19 cellular contexts compared by ENCODE assay signal in genomic region chrX:146056511-146057081, GRCh38.
"Had no signal": no experiment of that assay in that cellular context is flagged by ENCODE, and none has a peak within 500 bp of the region (broad histone marks: within the 10 kb centered on the region; RNA-seq: fewer than 3 reads in every experiment).

No MANE protein-coding gene starts in this region.

- H3K4me3 ChIP-seq: dorsolateral prefrontal cortex, lung, mucosa of descending colon, prostate gland, sigmoid colon, stomach, thyroid gland, vagina had no signal

- H3K27me3 ChIP-seq: sigmoid colon, stomach, thyroid gland, vagina had no signal

- ATAC-seq: left lobe of liver; mucosa of descending colon; natural killer cell treated with Interleukin-12 subunit alpha and Interleukin-12 subunit beta and Interleukin-15 and Interleukin-18, amount 100 ng/mL, for 72 hours; right cardiac atrium; stimulated activated effector memory CD8-positive, alpha-beta T cell treated with anti-CD3 and anti-CD28 coated beads, Interleukin-12 subunit alpha, Interleukin-12 subunit beta, amount 100 ng/mL, for 72 hours had no signal

- DNase-seq: dorsolateral prefrontal cortex; effector CD4-positive, alpha-beta T cell; naive B cell; nucleus accumbens; right cardiac atrium; sigmoid colon; stimulated activated CD4-positive, alpha-beta T cell treated with anti-CD3 and anti-CD28 coated beads, Interleukin-2, amount 100 ng/mL, for 24 hours; stimulated activated CD4-positive, alpha-beta T cell treated with anti-CD3 and anti-CD28 coated beads, Interleukin-4, amount 100 ng/mL, for 24 hours; stimulated activated naive CD4-positive, alpha-beta T cell treated with Interleukin-2 at 50 U/mL for 16 hours; stomach; thyroid gland; trophoblast cell had no signal

- H3K36me3 ChIP-seq: prostate gland, sigmoid colon, stomach, thyroid gland, vagina had no signal

- H3K9me3 ChIP-seq: mucosa of descending colon, prostate gland, sigmoid colon, stomach, thyroid gland, vagina had no signal

- H3K4me1 ChIP-seq: prostate gland, sigmoid colon, stomach, thyroid gland, vagina had no signal

- H3K27ac ChIP-seq: dorsolateral prefrontal cortex, prostate gland, sigmoid colon, stomach, thyroid gland, vagina had no signal
